ENCODE assay signal across 19 cellular contexts in genomic region chr19:57914517-57914916, GRCh38. TPM values are rescaled to one million over a fixed set of nuclear protein-coding genes. Genes with fewer than 3 reads are reported as not detected.
DNase-seq lines count a peak whose midpoint lies in the region; ATAC-seq, FAIRE-seq and TF ChIP-seq lines count a peak whose summit lies in the region.
"Had no signal": no experiment of that assay in that cellular context is flagged by ENCODE, and none has a peak within 500 bp of the region (broad histone marks: within the 10 kb centered on the region; RNA-seq: fewer than 3 reads in every experiment).

No MANE protein-coding gene starts in this region.

- no peak overlapping the region for H3K56ac ChIP-seq in H9 (ENCODE audit: insufficient read length, low read depth, low read length)

- TF ChIP-seq POLR2A in GM12878 (IDR thresholded peaks at IDR 0.05; ENCODE audit: low read depth, low read length): no peak

- BruUV-seq in GM12878 (replicated peaks; lab: Mats Ljungman, UMichigan): no TSS peak

- H2AFZ ChIP-seq in H9 (ENCODE audit: low read length) (no peak overlapping the region), GM12878 (ENCODE audit: control insufficient read depth, low read depth, low read length) (no peak overlapping the region)

- H3K18ac ChIP-seq in H9 (ENCODE audit: insufficient read length, low read depth, low read length): no peak overlapping the region

- no peak overlapping the region for H4K8ac ChIP-seq in H9 (replicated peaks; ENCODE audit: insufficient read length, low read depth, low read length)

- peak overlapping the region in 3 of 4 donors; percentile 95 to 98 (median 96) for H3K4me3 Mint-ChIP-seq in CD4-positive, CD25-positive, alpha-beta regulatory T cell
- H3K4me3 Mint-ChIP-seq in H9: peak overlapping the region; percentile 89 to 91
- peak overlapping the region; percentile 45 to 99 (median 97) for H3K4me3 Mint-ChIP-seq in naive thymus-derived CD8-positive, alpha-beta T cell

- no peak for FAIRE-seq in GM12878 (lab: Jason Lieb, UNC)

- no peak overlapping the region for H3K4ac ChIP-seq in H9 (ENCODE audit: low read depth, low read length)

- no peak overlapping the region for H2BK12ac ChIP-seq in H9 (ENCODE audit: insufficient read length, low read depth, low read length)

- no peak overlapping the region for H3K27ac ChIP-seq in CD4-positive, CD25-positive, alpha-beta regulatory T cell (ENCODE audit: insufficient read depth, low read length, poor library complexity, severe bottlenecking)
- no peak overlapping the region for H3K27ac ChIP-seq in H9 (ENCODE audit: insufficient read length, low read depth, low read length)
- no peak overlapping the region for H3K27ac ChIP-seq in GM12878 (ENCODE audit: control insufficient read depth, insufficient read depth)
- H3K27ac ChIP-seq: cardiac muscle cell, SK-N-MC, thoracic aorta had no signal

- no peaks in the 10 kb centered on the region for H3K23me2 ChIP-seq in H9 (ENCODE audit: insufficient read length, low read depth, low read length, poor library complexity, severe bottlenecking)

- WGBS in H9 (ENCODE audit: extremely low coverage, insufficient read length, low lambda C conversion rate): no CpG with 5 or more reads among the region's 3 CpGs
- 98% methylated on average over 3 of the region's 3 CpGs for WGBS in GM12878 (ENCODE audit: insufficient coverage, insufficient replicate concordance, low lambda C conversion rate, missing lambda C conversion rate)

- H3K14ac ChIP-seq in H9 (ENCODE audit: insufficient read depth, low read length): no peak overlapping the region

- CTCF ChIA-PET in GM12878 (lab: Yijun Ruan, JAX): interaction anchor here (0.9 to 1.2 kb wide), 2 partner anchors 12 to 281 kb away, joined by 3 read pairs; partner anchors contain the start of gene ZNF211

- H3K4me1 ChIP-seq in CD4-positive, CD25-positive, alpha-beta regulatory T cell (ENCODE audit: control insufficient read depth, insufficient read depth, low read length, poor library complexity, severe bottlenecking): peaks cover 7% of the 10 kb centered on the region
- H3K4me1 ChIP-seq in H9 (ENCODE audit: insufficient read depth, low read length) (no peaks in the 10 kb centered on the region), GM12878 (ENCODE audit: control insufficient read depth, insufficient read depth, low read length) (peaks cover 3% of the 10 kb centered on the region; the same call in 1 of the 2 replicates)

- peaks cover 11 to 48% (median 21%) of the 10 kb centered on the region in 4 donors for H3K4me1 Mint-ChIP-seq in CD4-positive, CD25-positive, alpha-beta regulatory T cell
- peaks cover 15 to 20% of the 10 kb centered on the region in 2 experiments for H3K4me1 Mint-ChIP-seq in H9
- peaks cover 14 to 41% (median 37%) of the 10 kb centered on the region in 4 donors for H3K4me1 Mint-ChIP-seq in naive thymus-derived CD8-positive, alpha-beta T cell

- H3K79me1 ChIP-seq in H9 (ENCODE audit: insufficient read depth, low read depth, low read length, poor library complexity, severe bottlenecking): peaks cover 4% of the 10 kb centered on the region

- RAD21 ChIA-PET in GM12878 (lab: Charles Lee; ENCODE audit: unreplicated experiment): no interaction called here

- H3K27ac Mint-ChIP-seq in CD4-positive, CD25-positive, alpha-beta regulatory T cell: peak overlapping the region in 1 of 3 donors; percentile 97
- no peak overlapping the region for H3K27ac Mint-ChIP-seq in H9
- H3K27ac Mint-ChIP-seq in naive thymus-derived CD8-positive, alpha-beta T cell: peak overlapping the region in 5 of 10 donors; percentile 6 to 99 (median 54)

- peaks cover 27 to 49% of the 10 kb centered on the region in 2 experiments for H3K9me3 ChIP-seq in CD4-positive, CD25-positive, alpha-beta regulatory T cell (ENCODE audit: control insufficient read depth in 2 of 2, low read length in 2 of 2)
- H3K9me3 ChIP-seq in H9 (ENCODE audit: control insufficient read depth, low read depth, low read length): no peaks in the 10 kb centered on the region
- peaks cover 12% of the 10 kb centered on the region; the same call in 2 of the 3 replicates for H3K9me3 ChIP-seq in GM12878 (replicated peaks; ENCODE audit: control insufficient read depth, insufficient read depth, low read length)

- TF ChIP-seq CTCF in H9 (conservative IDR thresholded peaks at IDR 0.05): no peak
- TF ChIP-seq CTCF in GM12878 (IDR thresholded peaks at IDR 0.05 in 2 of 3, conservative IDR thresholded peaks at IDR 0.05 in 1 of 3; ENCODE audit: control insufficient read depth in 2 of 3, extremely low read depth in 1 of 3, insufficient read depth in 1 of 3, low read depth in 3 of 3, low read length in 3 of 3): no peak

- no peaks in the 10 kb centered on the region for H3K27me3 Mint-ChIP-seq in CD4-positive, CD25-positive, alpha-beta regulatory T cell
- no peaks in the 10 kb centered on the region; the same call in 1 of the 2 replicates for H3K27me3 Mint-ChIP-seq in H9 (ENCODE audit: low read depth)
- no peaks in the 10 kb centered on the region for H3K27me3 Mint-ChIP-seq in naive thymus-derived CD8-positive, alpha-beta T cell

- peaks cover 37% of the 10 kb centered on the region for H3K36me3 ChIP-seq in CD4-positive, CD25-positive, alpha-beta regulatory T cell (ENCODE audit: control insufficient read depth, insufficient read depth, low read length)
- H3K36me3 ChIP-seq in GM12878 (ENCODE audit: control insufficient read depth in 2 of 2, insufficient read depth in 2 of 2, low read length in 1 of 2): peaks cover 3 to 7% of the 10 kb centered on the region in 2 experiments; a peak in 2 of 4 replicates

- no peak for TF ChIP-seq EP300 in GM12878 (IDR thresholded peaks at IDR 0.05; ENCODE audit: borderline replicate concordance in 1 of 2, control insufficient read depth in 1 of 2, low read depth in 2 of 2, low read length in 2 of 2)

- no peak for ATAC-seq in CD4-positive, CD25-positive, alpha-beta regulatory T cell (ENCODE audit: low read depth in 2 of 2)
- ATAC-seq in GM12878 (no peak), HG02970 (IDR thresholded peaks at IDR 0.05; ENCODE audit: low FRiP score, unreplicated experiment) (no peak), HG03520 (IDR thresholded peaks at IDR 0.05; ENCODE audit: unreplicated experiment) (no peak)
- ATAC-seq in naive thymus-derived CD8-positive, alpha-beta T cell: no peak
- ATAC-seq: activated naive CD4-positive, alpha-beta T cell treated with anti-CD3 and anti-CD28 coated beads, Interleukin-2, amount 50 U/mL, for 72 hours; left cardiac atrium had no signal

- peaks cover 5 to 47% (median 22%) of the 10 kb centered on the region in 7 donors for H3K9me3 Mint-ChIP-seq in CD4-positive, CD25-positive, alpha-beta regulatory T cell
- no peaks in the 10 kb centered on the region for H3K9me3 Mint-ChIP-seq in H9
- H3K9me3 Mint-ChIP-seq in naive thymus-derived CD8-positive, alpha-beta T cell: peaks cover 0 to 73% (median 55%) of the 10 kb centered on the region in 9 donors

- H3K79me2 ChIP-seq in H9 (ENCODE audit: insufficient read depth, low read length) (no peaks in the 10 kb centered on the region; the same call in 1 of the 2 replicates), GM12878 (ENCODE audit: control insufficient read depth, insufficient read depth, low read length) (peaks cover 12% of the 10 kb centered on the region)

- H3K36me3 Mint-ChIP-seq in CD4-positive, CD25-positive, alpha-beta regulatory T cell: peaks cover 51% of the 10 kb centered on the region
- peaks cover 21 to 64% (median 48%) of the 10 kb centered on the region in 3 experiments for H3K36me3 Mint-ChIP-seq in H9 (ENCODE audit: insufficient read depth in 1 of 3, low read depth in 3 of 3)
- H3K36me3 Mint-ChIP-seq in naive thymus-derived CD8-positive, alpha-beta T cell: peaks cover 40 to 66% (median 55%) of the 10 kb centered on the region in 3 donors

- H3K9ac ChIP-seq in H9 (ENCODE audit: extremely low read depth, insufficient read length, low read length): no peak overlapping the region
- H3K9ac ChIP-seq in GM12878 (ENCODE audit: control insufficient read depth, insufficient read depth, low read length): no peak overlapping the region

- no peak overlapping the region for H3K4me3 ChIP-seq in CD4-positive, CD25-positive, alpha-beta regulatory T cell (ENCODE audit: low read depth, low read length)
- H3K4me3 ChIP-seq in GM12878: no peak overlapping the region

- no peak overlapping the region for H4K5ac ChIP-seq in H9 (ENCODE audit: insufficient read length, low read depth, low read length)

- POLR2A ChIA-PET in GM12878 (lab: Charles Lee): no interaction called here
- POLR2A ChIA-PET in naive thymus-derived CD8-positive, alpha-beta T cell (lab: Charles Lee): no interaction called here

- H2BK15ac ChIP-seq in H9 (ENCODE audit: low read depth, low read length): no peak overlapping the region

- no peak for DNase-seq in CD4-positive, CD25-positive, alpha-beta regulatory T cell
- no peak for DNase-seq in H9
- no peak for DNase-seq in GM12878 (ENCODE audit: low read depth, low spot score)
- no peak for DNase-seq in naive thymus-derived CD8-positive, alpha-beta T cell
- DNase-seq in DMS53 treated with DMSO at 0.1 percent for 48 hours (lab: John Stamatoyannopoulos, UW; ENCODE audit: unreplicated experiment): no peak
- DNase-seq in AG08396 (ENCODE audit: low spot score): no peak
- DNase-seq: effector CD8-positive, alpha-beta T cell; left cardiac atrium; NCI-H1930; NCI-H526; retina had no signal

- H3K4me2 ChIP-seq in H9 (ENCODE audit: insufficient read depth, insufficient read length, low read length) (no peak overlapping the region), GM12878 (ENCODE audit: control insufficient read depth, insufficient read depth) (peak overlapping the region; percentile 89)

- H3T11ph ChIP-seq in H9 (ENCODE audit: low read length): no peak overlapping the region

- H2AK5ac ChIP-seq in H9 (ENCODE audit: insufficient read length, low read length): no peak overlapping the region

- no peak overlapping the region for H2BK20ac ChIP-seq in H9 (ENCODE audit: low read depth, low read length, poor library complexity, severe bottlenecking)

- in situ Hi-C loops in GM12878 (cut with MboI): no loop called here

- no peak overlapping the region for H4K91ac ChIP-seq in H9 (ENCODE audit: insufficient read length, low read depth, low read length)

- no peak overlapping the region for H2BK120ac ChIP-seq in H9 (ENCODE audit: low read depth, low read length, poor library complexity, severe bottlenecking)

- H2BK5ac ChIP-seq in H9 (ENCODE audit: insufficient read length, low read length): no peak overlapping the region

- TF ChIP-seq RAD21 in GM12878 (IDR thresholded peaks at IDR 0.05; ENCODE audit: insufficient read depth, low read depth, low read length): no peak

- no peaks in the 10 kb centered on the region for H3K27me3 ChIP-seq in CD4-positive, CD25-positive, alpha-beta regulatory T cell (ENCODE audit: control insufficient read depth, insufficient read depth, low read length)
- H3K27me3 ChIP-seq in H9 (ENCODE audit: insufficient read depth, low read length) (no peaks in the 10 kb centered on the region), GM12878 (replicated peaks in 1 of 2; ENCODE audit: control insufficient read depth in 2 of 2, insufficient read depth in 2 of 2, low read length in 1 of 2) (no peaks in the 10 kb centered on the region)
- H3K27me3 ChIP-seq: cardiac muscle cell had no signal

- no peaks in the 10 kb centered on the region for H4K20me1 ChIP-seq in H9 (ENCODE audit: control insufficient read depth, insufficient read depth, insufficient read length)
- H4K20me1 ChIP-seq in GM12878 (ENCODE audit: control insufficient read depth, insufficient read depth): no peaks in the 10 kb centered on the region

- H3K23ac ChIP-seq in H9 (ENCODE audit: insufficient read length, low read depth, low read length): no peak overlapping the region

- intact Hi-C loops in GM12878 (cut with micrococcal nuclease; ENCODE audit: unreplicated experiment): no loop called here

- SMC1A ChIA-PET in GM12878 (lab: Charles Lee; ENCODE audit: uncharacterized antibody, unreplicated experiment): interaction anchor here (1.3 kb wide), 1 partner anchor 12 kb away, joined by 3 read pairs; no protein-coding TSS in a partner anchor

RNA-seq across cellular contexts. Expression of gene ZNF417, which starts 1.9 kb away (rescaled TPM):
- 21.0 TPM for total RNA-seq in CD4-positive, CD25-positive, alpha-beta regulatory T cell
- polyA plus RNA-seq in CD4-positive, CD25-positive, alpha-beta regulatory T cell: 1 to 10 TPM in 3 of 4 donors, under 1 TPM in 1; 0.33 to 3.8 (median 2.2) TPM
- total RNA-seq in H9 (2021) (22.1 and 22.2 TPM in 2 replicates), GM12878 (2014; rRNA removed) (11.2 and 12.7 TPM in 2 replicates), GM12878 (2014; rRNA removed; fragmentation: Illumina TruSeq; extraction: Trizol) (12.0 and 12.3 TPM in 2 replicates), GM12878 (2021) (11.5 and 11.9 TPM in 2 replicates)
- total RNA-seq in GM12878 (2013; cell fraction: nucleolus; rRNA removed): 63.3 and 63.4 TPM in 2 replicates
- 5.3 TPM for polyA plus RNA-seq in GM12878 (2011; ENCODE audit: low read depth)
- polyA plus RNA-seq in GM12878 (2011; rRNA removed) (13.6 and 17.0 TPM in 2 replicates), GM12878 (2014; fragmentation: Illumina TruSeq; extraction: Trizol) (6.2 and 7.3 TPM in 2 replicates), GM12878 (2014; fragmentation: Nextera tagmentation; extraction: Ambion mirVana) (1 to 10 TPM; 1.3 to 1.6 TPM), GM12878 (2014; rRNA removed) (5.5 and 7.3 TPM in 2 replicates), GM12878 (2016; fragmentation: Nextera tagmentation; extraction: Ambion mirVana) (1 to 10 TPM; 4.8 to 5.6 TPM)
- polyA plus RNA-seq in GM12878 (2011; cell fraction: cytosol; rRNA removed): 6.3 and 9.1 TPM in 2 replicates
- 15.9 and 16.0 TPM in 2 replicates for polyA plus RNA-seq in GM12878 (2011; cell fraction: nucleus; rRNA removed)
- 5.7 and 6.0 TPM in 2 replicates for polyA plus RNA-seq in GM12878 (2012)
- polyA minus RNA-seq in GM12878 (2011; rRNA and poly(A)+ RNA removed): 15.4 and 17.6 TPM in 2 replicates
- polyA minus RNA-seq in GM12878 (2011; cell fraction: cytosol; rRNA and poly(A)+ RNA removed): 5.2 and 6.9 TPM in 2 replicates
- 10.0 and 12.3 TPM in 2 replicates for polyA minus RNA-seq in GM12878 (2011; cell fraction: nucleus; rRNA and poly(A)+ RNA removed)
- 10 to 100 TPM; 44.2 to 50.1 TPM for total RNA-seq in naive thymus-derived CD8-positive, alpha-beta T cell
- polyA plus RNA-seq in naive thymus-derived CD8-positive, alpha-beta T cell: 1 to 10 TPM; 1.6 to 6.0 (median 1.8) TPM

RNA-seq across cellular contexts. Expression of gene ZNF418, which starts 20.7 kb away (rescaled TPM):
- total RNA-seq in CD4-positive, CD25-positive, alpha-beta regulatory T cell: 1.0 TPM
- polyA plus RNA-seq in CD4-positive, CD25-positive, alpha-beta regulatory T cell: 1 to 10 TPM in 2 of 4 donors, not detected in 2; 1.2 to 3.1 TPM
- total RNA-seq in H9 (2021) (25.1 and 26.2 TPM in 2 replicates), GM12878 (2014; rRNA removed) (0.45 and 0.54 TPM in 2 replicates), GM12878 (2014; rRNA removed; fragmentation: Illumina TruSeq; extraction: Trizol) (1.2 and 1.3 TPM in 2 replicates), GM12878 (2021) (0.69 TPM in 2 replicates)
- total RNA-seq in GM12878 (2013; cell fraction: nucleolus; rRNA removed): 31.4 and 34.5 TPM in 2 replicates
- 1.6 TPM for polyA plus RNA-seq in GM12878 (2011; ENCODE audit: low read depth)
- polyA plus RNA-seq in GM12878 (2011; rRNA removed) (1.2 and 2.5 TPM in 2 replicates), GM12878 (2014; fragmentation: Illumina TruSeq; extraction: Trizol) (0.59 and 2.0 TPM in 2 replicates), GM12878 (2014; fragmentation: Nextera tagmentation; extraction: Ambion mirVana) (under 1 TPM in 1 of 2 experiments, not detected in 1; 0.20 TPM), GM12878 (2014; rRNA removed) (0.53 and 1.3 TPM in 2 replicates), GM12878 (2016; fragmentation: Nextera tagmentation; extraction: Ambion mirVana) (1 to 10 TPM in 1 of 2 experiments, under 1 TPM in 1; 0.44 to 1.1 TPM)
- 0.69 and 1.5 TPM in 2 replicates for polyA plus RNA-seq in GM12878 (2011; cell fraction: cytosol; rRNA removed)
- 2.4 and 3.2 TPM in 2 replicates for polyA plus RNA-seq in GM12878 (2011; cell fraction: nucleus; rRNA removed)
- 2.6 and 2.9 TPM in 2 replicates for polyA plus RNA-seq in GM12878 (2012)
- 2.1 and 2.6 TPM in 2 replicates for polyA minus RNA-seq in GM12878 (2011; rRNA and poly(A)+ RNA removed)
- 1.1 and 1.5 TPM in 2 replicates for polyA minus RNA-seq in GM12878 (2011; cell fraction: cytosol; rRNA and poly(A)+ RNA removed)
- polyA minus RNA-seq in GM12878 (2011; cell fraction: nucleus; rRNA and poly(A)+ RNA removed): 0.73 and 3.1 TPM in 2 replicates
- total RNA-seq in naive thymus-derived CD8-positive, alpha-beta T cell: 10 to 100 TPM; 28.0 to 31.8 TPM
- 1 to 10 TPM in 2 of 3 donors, not detected in 1; 1.0 to 2.1 TPM for polyA plus RNA-seq in naive thymus-derived CD8-positive, alpha-beta T cell

RNA-seq across cellular contexts. Expression of gene ZNF814, which starts 25.7 kb away (rescaled TPM):
- 12.9 TPM for total RNA-seq in CD4-positive, CD25-positive, alpha-beta regulatory T cell
- polyA plus RNA-seq in CD4-positive, CD25-positive, alpha-beta regulatory T cell: 10 to 100 TPM in 2 of 4 donors, 1 to 10 TPM in 2; 3.1 to 13.4 (median 10.0) TPM
- total RNA-seq in H9 (2021) (98.7 and 103 TPM in 2 replicates), GM12878 (2014; rRNA removed) (20.7 and 25.4 TPM in 2 replicates), GM12878 (2014; rRNA removed; fragmentation: Illumina TruSeq; extraction: Trizol) (22.1 and 23.3 TPM in 2 replicates), GM12878 (2021) (16.5 and 20.6 TPM in 2 replicates)
- total RNA-seq in GM12878 (2013; cell fraction: nucleolus; rRNA removed): 189 TPM in 2 replicates
- 22.0 TPM for polyA plus RNA-seq in GM12878 (2011; ENCODE audit: low read depth)
- polyA plus RNA-seq in GM12878 (2011; rRNA removed) (29.2 and 31.0 TPM in 2 replicates), GM12878 (2014; fragmentation: Illumina TruSeq; extraction: Trizol) (10.9 and 14.4 TPM in 2 replicates), GM12878 (2014; fragmentation: Nextera tagmentation; extraction: Ambion mirVana) (10 to 100 TPM; 22.4 to 23.5 TPM), GM12878 (2014; rRNA removed) (12.4 and 16.2 TPM in 2 replicates), GM12878 (2016; fragmentation: Nextera tagmentation; extraction: Ambion mirVana) (10 to 100 TPM; 21.4 to 21.8 TPM)
- 33.1 and 37.3 TPM in 2 replicates for polyA plus RNA-seq in GM12878 (2011; cell fraction: cytosol; rRNA removed)
- polyA plus RNA-seq in GM12878 (2011; cell fraction: nucleus; rRNA removed): 25.3 and 28.6 TPM in 2 replicates
- 14.6 and 20.0 TPM in 2 replicates for polyA plus RNA-seq in GM12878 (2012)
- 64.3 and 70.0 TPM in 2 replicates for polyA minus RNA-seq in GM12878 (2011; rRNA and poly(A)+ RNA removed)
- polyA minus RNA-seq in GM12878 (2011; cell fraction: cytosol; rRNA and poly(A)+ RNA removed): 11.4 and 13.2 TPM in 2 replicates
- 43.5 and 74.2 TPM in 2 replicates for polyA minus RNA-seq in GM12878 (2011; cell fraction: nucleus; rRNA and poly(A)+ RNA removed)
- 10 to 100 TPM; 84.6 to 85.1 TPM for total RNA-seq in naive thymus-derived CD8-positive, alpha-beta T cell
- 10 to 100 TPM; 13.2 to 32.2 (median 20.9) TPM for polyA plus RNA-seq in naive thymus-derived CD8-positive, alpha-beta T cell

RNA-seq across cellular contexts. Expression of gene ZNF256, which starts 33.0 kb away (rescaled TPM):
- 7.6 TPM for total RNA-seq in CD4-positive, CD25-positive, alpha-beta regulatory T cell
- 1 to 10 TPM; 1.7 to 6.3 (median 4.9) TPM for polyA plus RNA-seq in CD4-positive, CD25-positive, alpha-beta regulatory T cell
- 11.9 and 12.3 TPM in 2 replicates for total RNA-seq in H9 (2021)
- 19.3 and 20.7 TPM in 2 replicates for total RNA-seq in GM12878 (2013; cell fraction: nucleolus; rRNA removed)
- 3.3 and 3.8 TPM in 2 replicates for total RNA-seq in GM12878 (2014; rRNA removed)
- 7.5 and 7.6 TPM in 2 replicates for total RNA-seq in GM12878 (2014; rRNA removed; fragmentation: Illumina TruSeq; extraction: Trizol)
- total RNA-seq in GM12878 (2021): 4.6 and 4.8 TPM in 2 replicates
- 8.6 TPM for polyA plus RNA-seq in GM12878 (2011; ENCODE audit: low read depth)
- polyA plus RNA-seq in GM12878 (2011; rRNA removed): 7.1 and 10.7 TPM in 2 replicates
- 4.1 and 4.5 TPM in 2 replicates for polyA plus RNA-seq in GM12878 (2011; cell fraction: cytosol; rRNA removed)
- polyA plus RNA-seq in GM12878 (2011; cell fraction: nucleus; rRNA removed): 6.7 and 8.1 TPM in 2 replicates
- 7.0 and 8.6 TPM in 2 replicates for polyA plus RNA-seq in GM12878 (2012)
- polyA plus RNA-seq in GM12878 (2014; fragmentation: Illumina TruSeq; extraction: Trizol): 5.0 and 5.1 TPM in 2 replicates
- polyA plus RNA-seq in GM12878 (2014; fragmentation: Nextera tagmentation; extraction: Ambion mirVana): 1 to 10 TPM; 1.0 to 2.9 TPM
- 4.1 and 4.8 TPM in 2 replicates for polyA plus RNA-seq in GM12878 (2014; rRNA removed)
- 1 to 10 TPM; 3.3 to 3.8 TPM for polyA plus RNA-seq in GM12878 (2016; fragmentation: Nextera tagmentation; extraction: Ambion mirVana)
- polyA minus RNA-seq in GM12878 (2011; rRNA and poly(A)+ RNA removed): 7.1 and 10.8 TPM in 2 replicates
- polyA minus RNA-seq in GM12878 (2011; cell fraction: cytosol; rRNA and poly(A)+ RNA removed): 2.7 and 3.4 TPM in 2 replicates
- polyA minus RNA-seq in GM12878 (2011; cell fraction: nucleus; rRNA and poly(A)+ RNA removed): 4.8 and 6.8 TPM in 2 replicates
- 10 to 100 TPM; 21.8 to 22.8 TPM for total RNA-seq in naive thymus-derived CD8-positive, alpha-beta T cell
- polyA plus RNA-seq in naive thymus-derived CD8-positive, alpha-beta T cell: 1 to 10 TPM; 4.5 to 6.2 (median 4.9) TPM

RNA-seq across cellular contexts. Expression of gene C19orf18, which starts 59.8 kb away (rescaled TPM):
- 1.6 TPM for total RNA-seq in CD4-positive, CD25-positive, alpha-beta regulatory T cell
- polyA plus RNA-seq in CD4-positive, CD25-positive, alpha-beta regulatory T cell: not detected
- 0.26 and 0.33 TPM in 2 replicates for total RNA-seq in H9 (2021)
- total RNA-seq in GM12878 (2013; cell fraction: nucleolus; rRNA removed): not detected in 2 replicates
- total RNA-seq in GM12878 (2014; rRNA removed): not detected in 2 replicates
- total RNA-seq in GM12878 (2014; rRNA removed; fragmentation: Illumina TruSeq; extraction: Trizol): 0.28 TPM in 1 of 2 replicates, not detected in the other
- total RNA-seq in GM12878 (2021): not detected in 2 replicates
- polyA plus RNA-seq in GM12878 (2011; ENCODE audit: low read depth): not detected
- polyA plus RNA-seq in GM12878 (2011; rRNA removed): 0.12 TPM in 1 of 2 replicates, not detected in the other
- not detected in 2 replicates for polyA plus RNA-seq in GM12878 (2011; cell fraction: cytosol; rRNA removed)
- polyA plus RNA-seq in GM12878 (2011; cell fraction: nucleus; rRNA removed): not detected in 2 replicates
- polyA plus RNA-seq in GM12878 (2012): 0.13 and 0.24 TPM in 2 replicates
- polyA plus RNA-seq in GM12878 (2014; fragmentation: Illumina TruSeq; extraction: Trizol): 0.30 TPM in 1 of 2 replicates, not detected in the other
- under 1 TPM in 1 of 2 experiments, not detected in 1; 0.21 TPM for polyA plus RNA-seq in GM12878 (2014; fragmentation: Nextera tagmentation; extraction: Ambion mirVana)
- 0.29 TPM in 1 of 2 replicates, not detected in the other for polyA plus RNA-seq in GM12878 (2014; rRNA removed)
- not detected for polyA plus RNA-seq in GM12878 (2016; fragmentation: Nextera tagmentation; extraction: Ambion mirVana)
- not detected in 2 replicates for polyA minus RNA-seq in GM12878 (2011; rRNA and poly(A)+ RNA removed)
- not detected in 2 replicates for polyA minus RNA-seq in GM12878 (2011; cell fraction: cytosol; rRNA and poly(A)+ RNA removed)
- polyA minus RNA-seq in GM12878 (2011; cell fraction: nucleus; rRNA and poly(A)+ RNA removed): not detected in 2 replicates
- total RNA-seq in naive thymus-derived CD8-positive, alpha-beta T cell: 1 to 10 TPM; 2.2 to 2.9 TPM
- polyA plus RNA-seq in naive thymus-derived CD8-positive, alpha-beta T cell: under 1 TPM in 1 of 3 donors, not detected in 2; 0.24 TPM
- total RNA-seq: activated CD8-positive, alpha-beta memory T cell treated with anti-CD3 and anti-CD28 coated beads for 36 hours; thoracic aorta had no signal
- polyA plus RNA-seq: BJ had no signal
